In genomic region chr5:9947231-9947693, GRCh38 we compare ENCODE assay signal across 13 cellular contexts.
DNase-seq lines count a peak whose midpoint lies in the region; ATAC-seq, FAIRE-seq and TF ChIP-seq lines count a peak whose summit lies in the region.
"Had no signal": no experiment of that assay in that cellular context is flagged by ENCODE, and none has a peak within 500 bp of the region (broad histone marks: within the 10 kb centered on the region; RNA-seq: fewer than 3 reads in every experiment).

No MANE protein-coding gene starts in this region.

- H3K9me3 ChIP-seq in hepatocyte (ENCODE audit: low read depth): no peaks in the 10 kb centered on the region

- no peaks in the 10 kb centered on the region for H4K20me1 ChIP-seq in hepatocyte (ENCODE audit: insufficient read depth, poor library complexity, severe bottlenecking)

- FAIRE-seq in bronchial epithelial cell (lab: Jason Lieb, UNC): peak; percentile 83
- FAIRE-seq: endothelial cell of umbilical vein had no signal

- H3K36me3 ChIP-seq in bronchial epithelial cell (ENCODE audit: control insufficient read depth, insufficient read depth, low read length) (no peaks in the 10 kb centered on the region), hepatocyte (replicated peaks; ENCODE audit: insufficient read depth, low read depth) (no peaks in the 10 kb centered on the region)

- H3K27me3 ChIP-seq in bronchial epithelial cell (ENCODE audit: control insufficient read depth, insufficient read depth, low read length) (no peaks in the 10 kb centered on the region), hepatocyte (no peaks in the 10 kb centered on the region)

- no peaks in the 10 kb centered on the region for H3K79me2 ChIP-seq in hepatocyte

- H3K4me3 ChIP-seq in bronchial epithelial cell (ENCODE audit: low read depth, low read length) (no peak overlapping the region), hepatocyte (no peak overlapping the region)

- H2AFZ ChIP-seq in hepatocyte: no peak overlapping the region

- H3K4me2 ChIP-seq in hepatocyte: no peak overlapping the region

- ATAC-seq in GM18909 (IDR thresholded peaks at IDR 0.05; ENCODE audit: poor library complexity, unreplicated experiment) (peak; percentile 62), HG03103 (IDR thresholded peaks at IDR 0.05; ENCODE audit: low read depth, unreplicated experiment) (peak; percentile 61), HG02610 (IDR thresholded peaks at IDR 0.05; ENCODE audit: unreplicated experiment) (no peak)
- ATAC-seq: activated CD4-positive, CD25-positive, alpha-beta regulatory T cell treated with anti-CD3 and anti-CD28 coated beads, Interleukin-2, amount 50 U/mL, for 24 hours had no signal

- TF ChIP-seq CTCF in bronchial epithelial cell (IDR thresholded peaks at IDR 0.05; ENCODE audit: insufficient read depth, low read length, severe bottlenecking) (no peak), hepatocyte (IDR thresholded peaks at IDR 0.05; ENCODE audit: poor library complexity) (no peak)

- H3K4me1 ChIP-seq in hepatocyte (ENCODE audit: insufficient read depth): no peaks in the 10 kb centered on the region

- WGBS in hepatocyte (ENCODE audit: low lambda C conversion rate, missing lambda C conversion rate): 82% methylated on average over 6 of the region's 6 CpGs

- H3K9me2 ChIP-seq in hepatocyte (replicated peaks; ENCODE audit: insufficient read depth): no peaks in the 10 kb centered on the region

- DNase-seq in bronchial epithelial cell (ENCODE audit: low read depth) (peak; percentile 98), retina (peak; percentile 3), hepatocyte (ENCODE audit: low spot score) (no peak), NCI-H82 treated with DMSO at 0.1 percent for 48 hours (lab: John Stamatoyannopoulos, UW; ENCODE audit: unreplicated experiment) (no peak), AG08396 (ENCODE audit: low spot score) (no peak)
- DNase-seq: activated T-cell treated with anti-CD3 and anti-CD28 coated beads, Interleukin-2, amount 50 U/mL, for 24 hours; Kasumi-1; NCI-H2029 had no signal

- H3K27ac ChIP-seq in hepatocyte: no peak overlapping the region

Comparison
In these comparisons a context has a peak if more than half of its experiments do, and no peak if none do; other contexts are left out.
1. DNase-seq: peak in bronchial epithelial cell (single experiment) and retina (single experiment); none in hepatocyte (single experiment), NCI-H82 treated with DMSO at 0.1 percent for 48 hours (single experiment) and AG08396 (single experiment).